13 cellular contexts compared by ENCODE assay signal in genomic region chr1:94862718-94863117, GRCh38. TPM values are rescaled to one million over a fixed set of nuclear protein-coding genes. Genes with fewer than 3 reads are reported as not detected.
DNase-seq lines count a peak whose midpoint lies in the region; ATAC-seq, FAIRE-seq and TF ChIP-seq lines count a peak whose summit lies in the region.
"Had no signal": no experiment of that assay in that cellular context is flagged by ENCODE, and none has a peak within 500 bp of the region (broad histone marks: within the 10 kb centered on the region; RNA-seq: fewer than 3 reads in every experiment).

No MANE protein-coding gene starts in this region.

- H3K9me3 ChIP-seq in HUES48 (ENCODE audit: control insufficient read depth, insufficient read depth, low read length) = no peaks in the 10 kb centered on the region
- H3K9me3 ChIP-seq in mesenchymal stem cell (ENCODE audit: control insufficient read depth, low read length) = no peaks in the 10 kb centered on the region
- no peaks in the 10 kb centered on the region for H3K9me3 ChIP-seq in SJCRH30 (replicated peaks)

- no peak for TF ChIP-seq CTCF in bronchial epithelial cell (IDR thresholded peaks at IDR 0.05; ENCODE audit: insufficient read depth, low read length, severe bottlenecking)

- H3K23ac ChIP-seq in mesenchymal stem cell (ENCODE audit: low read length in 2 of 2) = peak overlapping the region in 1 of 2 experiments; percentile 23

- H3K4ac ChIP-seq in mesenchymal stem cell (ENCODE audit: low read depth in 1 of 2, low read length in 2 of 2) = peak overlapping the region in 1 of 2 experiments; percentile 93

- FAIRE-seq in bronchial epithelial cell (lab: Jason Lieb, UNC) = no peak
- FAIRE-seq: urothelium cell line had no signal

- H3K4me3 ChIP-seq in HUES48 (ENCODE audit: low read depth, low read length) (no peak overlapping the region), bronchial epithelial cell (ENCODE audit: low read depth, low read length) (no peak overlapping the region), mesenchymal stem cell (ENCODE audit: insufficient read depth in 1 of 2, low read depth in 1 of 2, low read length in 2 of 2) (no peak overlapping the region), SJCRH30 (no peak overlapping the region)

- peaks cover 5% of the 10 kb centered on the region for H3K79me1 ChIP-seq in mesenchymal stem cell (replicated peaks; ENCODE audit: low read length, poor library complexity, severe bottlenecking)

- H3K4me1 ChIP-seq in HUES48 (ENCODE audit: control insufficient read depth, insufficient read depth, low read length) (peaks cover 53% of the 10 kb centered on the region), mesenchymal stem cell (ENCODE audit: control insufficient read depth, insufficient read depth, low read depth, low read length) (peaks cover 12% of the 10 kb centered on the region), SJCRH30 (peaks cover 40% of the 10 kb centered on the region)

- DNase-seq in bronchial epithelial cell (ENCODE audit: low read depth) (peak; percentile 93), mesenchymal stem cell (no peak), substantia nigra (lab: John Stamatoyannopoulos, UW) (no peak), NCI-H2107 (lab: John Stamatoyannopoulos, UW) (no peak), dedifferentiated amniotic fluid mesenchymal stem cell (ENCODE audit: extremely low spot score) (no peak), SJCRH30 (no peak)
- DNase-seq: activated CD4-positive, alpha-beta T cell treated with anti-CD3 and anti-CD28 coated beads for 48 hours; activated naive CD4-positive, alpha-beta T cell; MM.1S; stimulated activated CD4-positive, alpha-beta T cell treated with anti-CD3 and anti-CD28 coated beads, Interleukin-4, amount 100 ng/mL, for 4 hours had no signal

- peak overlapping the region; percentile 94 for H4K91ac ChIP-seq in mesenchymal stem cell (ENCODE audit: low read length)

- H3K14ac ChIP-seq in mesenchymal stem cell (ENCODE audit: low read length in 2 of 2) = peak overlapping the region in 1 of 2 experiments; percentile 61

- H4K8ac ChIP-seq in mesenchymal stem cell (ENCODE audit: low read length) = peak overlapping the region; percentile 53

- H3K9ac ChIP-seq in HUES48 (ENCODE audit: low read depth, low read length) (no peak overlapping the region), mesenchymal stem cell (ENCODE audit: low read length) (peak overlapping the region; percentile 88)

- no peaks in the 10 kb centered on the region for H3K27me3 ChIP-seq in HUES48 (ENCODE audit: control insufficient read depth, insufficient read depth, low read length)
- H3K27me3 ChIP-seq in bronchial epithelial cell (ENCODE audit: control insufficient read depth, insufficient read depth, low read length) = no peaks in the 10 kb centered on the region
- no peaks in the 10 kb centered on the region for H3K27me3 ChIP-seq in mesenchymal stem cell (ENCODE audit: control insufficient read depth in 1 of 2, insufficient read depth in 1 of 2, low read length in 2 of 2)
- H3K27me3 ChIP-seq in SJCRH30 = no peaks in the 10 kb centered on the region

- H3K18ac ChIP-seq in mesenchymal stem cell (ENCODE audit: low read depth in 1 of 2, low read length in 2 of 2) = peak overlapping the region; percentile 72 to 86

- WGBS in mesenchymal stem cell = 80% methylated on average over 1 of the region's 2 CpGs

- H3K27ac ChIP-seq in HUES48 (ENCODE audit: low read depth, low read length) (peak overlapping the region; percentile 34), mesenchymal stem cell (ENCODE audit: low read length, poor library complexity, severe bottlenecking) (peak overlapping the region; percentile 94), substantia nigra (ENCODE audit: low read depth, low read length, poor library complexity, severe bottlenecking) (peak overlapping the region; percentile 61), SJCRH30 (no peak overlapping the region)

- H2BK15ac ChIP-seq in mesenchymal stem cell (ENCODE audit: low read depth, poor library complexity, severe bottlenecking) = no peak overlapping the region

- ATAC-seq in GM21526 (IDR thresholded peaks at IDR 0.05; ENCODE audit: low FRiP score, unreplicated experiment) = no peak

- H3K4me2 ChIP-seq in mesenchymal stem cell (ENCODE audit: low read length, poor library complexity, severe bottlenecking) = no peak overlapping the region

- peak overlapping the region; percentile 13 for H2AK5ac ChIP-seq in mesenchymal stem cell (ENCODE audit: low read length, severe bottlenecking)

- peak overlapping the region; percentile 22 for H2BK120ac ChIP-seq in mesenchymal stem cell (ENCODE audit: low read depth, low read length)

- no peaks in the 10 kb centered on the region for H3K36me3 ChIP-seq in HUES48 (ENCODE audit: control insufficient read depth, insufficient read depth, low read length)
- no peaks in the 10 kb centered on the region for H3K36me3 ChIP-seq in bronchial epithelial cell (ENCODE audit: control insufficient read depth, insufficient read depth, low read length)
- H3K36me3 ChIP-seq in mesenchymal stem cell (ENCODE audit: control insufficient read depth in 1 of 2, insufficient read depth in 2 of 2, low read depth in 1 of 2, low read length in 2 of 2) = peaks cover 0 to 13% of the 10 kb centered on the region in 2 experiments
- H3K36me3 ChIP-seq in SJCRH30 = no peaks in the 10 kb centered on the region

- no peak overlapping the region for H2AFZ ChIP-seq in mesenchymal stem cell (ENCODE audit: low read depth, low read length)

- peak overlapping the region; percentile 73 to 98 for H2BK12ac ChIP-seq in mesenchymal stem cell (ENCODE audit: low read length in 2 of 2)

- H2BK5ac ChIP-seq in mesenchymal stem cell (ENCODE audit: low read depth, low read length, poor library complexity, severe bottlenecking) = no peak overlapping the region

RNA-seq across cellular contexts. Expression of gene SLC44A3, which starts 42.6 kb away (rescaled TPM):
- 2.4 and 7.9 TPM in 2 replicates for total RNA-seq in bronchial epithelial cell
- polyA plus RNA-seq in mesenchymal stem cell (2013, experiment 1 of 2) = 12.6 TPM
- polyA plus RNA-seq in mesenchymal stem cell (2013, experiment 2 of 2) = 11.5 TPM
- total RNA-seq in SJCRH30 (2014; rRNA removed; shearing (Covaris generic)) = 0.10 TPM in 1 of 2 replicates, not detected in the other
